ENCODE assay signal across 29 cellular contexts in genomic region chr3:164179110-164179774, GRCh38.
"Had no signal": no experiment of that assay in that cellular context is flagged by ENCODE, and none has a peak within 500 bp of the region (broad histone marks: within the 10 kb centered on the region; RNA-seq: fewer than 3 reads in every experiment).

No MANE protein-coding gene starts in this region.

- H3K27ac ChIP-seq: colonic mucosa, epithelial cell of prostate, gastroesophageal sphincter, heart left ventricle, hepatocyte, lower lobe of right lung, neutrophil, parathyroid adenoma, prostate gland, right atrium auricular region, skin epidermis, suprapubic skin, transverse colon had no signal

- H3K4me3 Mint-ChIP-seq: central memory CD8-positive, alpha-beta T cell; dendritic cell treated with granulocyte-macrophage colony-stimulating factor and Interleukin-4, amounts not matched to agents 40 ng/mL and 50 ng/mL, for 4 days; endodermal cell; naive B cell; natural killer cell treated with Interleukin-12 subunit alpha and Interleukin-12 subunit beta and Interleukin-15 and Interleukin-18, amount 100 ng/mL, for 72 hours; neural crest cell; stimulated activated naive CD8-positive, alpha-beta T cell treated with anti-CD3 and anti-CD28 coated beads, Interleukin-15, amount 100 ng/mL, for 72 hours had no signal

- H3K4me1 ChIP-seq: colonic mucosa, gastroesophageal sphincter, heart left ventricle, lower lobe of right lung, parathyroid adenoma, prostate gland, right atrium auricular region, suprapubic skin, transverse colon had no signal

- ATAC-seq: esophagus mucosa; gastroesophageal sphincter; heart left ventricle; left colon; left ventricle myocardium superior; lower lobe of right lung; natural killer cell treated with Interleukin-12 subunit alpha and Interleukin-12 subunit beta and Interleukin-15 and Interleukin-18, amount 100 ng/mL, for 72 hours; stimulated activated naive CD8-positive, alpha-beta T cell treated with anti-CD3 and anti-CD28 coated beads, Interleukin-15, amount 100 ng/mL, for 72 hours had no signal

- DNase-seq: colonic mucosa; effector CD8-positive, alpha-beta T cell; endodermal cell; foreskin fibroblast; heart left ventricle; kidney glomerular epithelial cell; left colon; left ventricle myocardium superior; lower lobe of right lung; naive B cell; stimulated activated CD4-positive, alpha-beta T cell treated with anti-CD3 and anti-CD28 coated beads, Interleukin-15, amount 100 ng/mL, for 24 hours; stimulated activated CD4-positive, alpha-beta T cell treated with anti-CD3 and anti-CD28 coated beads, Interleukin-2, amount 100 ng/mL, for 48 hours; stimulated activated naive CD4-positive, alpha-beta T cell; stimulated activated naive CD8-positive, alpha-beta T cell treated with anti-CD3 and anti-CD28 coated beads, Interleukin-15, amount 100 ng/mL, for 72 hours; transverse colon had no signal

- H3K27me3 Mint-ChIP-seq: central memory CD8-positive, alpha-beta T cell; dendritic cell treated with granulocyte-macrophage colony-stimulating factor and Interleukin-4, amounts not matched to agents 40 ng/mL and 50 ng/mL, for 4 days; naive B cell; natural killer cell treated with Interleukin-12 subunit alpha and Interleukin-12 subunit beta and Interleukin-15 and Interleukin-18, amount 100 ng/mL, for 72 hours; stimulated activated naive CD8-positive, alpha-beta T cell treated with anti-CD3 and anti-CD28 coated beads, Interleukin-15, amount 100 ng/mL, for 72 hours had no signal

- H3K27ac Mint-ChIP-seq: dendritic cell treated with granulocyte-macrophage colony-stimulating factor and Interleukin-4, amounts not matched to agents 40 ng/mL and 50 ng/mL, for 4 days; naive B cell; natural killer cell treated with Interleukin-12 subunit alpha and Interleukin-12 subunit beta and Interleukin-15 and Interleukin-18, amount 100 ng/mL, for 72 hours; stimulated activated naive CD8-positive, alpha-beta T cell treated with anti-CD3 and anti-CD28 coated beads, Interleukin-15, amount 100 ng/mL, for 72 hours had no signal

- H3K9me3 ChIP-seq: colonic mucosa, lower lobe of right lung, neutrophil, prostate gland, right atrium auricular region, transverse colon had no signal

- H3K36me3 Mint-ChIP-seq: naive B cell had no signal

- H3K4me3 ChIP-seq: colonic mucosa, gastroesophageal sphincter, heart left ventricle, hepatocyte, lower lobe of right lung, prostate gland, right atrium auricular region, skin epidermis, suprapubic skin, transverse colon had no signal

- H3K4me1 Mint-ChIP-seq: central memory CD8-positive, alpha-beta T cell; endodermal cell; naive B cell; neural crest cell; stimulated activated naive CD8-positive, alpha-beta T cell treated with anti-CD3 and anti-CD28 coated beads, Interleukin-15, amount 100 ng/mL, for 72 hours had no signal

- H3K36me3 ChIP-seq: colonic mucosa, gastroesophageal sphincter, heart left ventricle, lower lobe of right lung, neutrophil, prostate gland, right atrium auricular region, suprapubic skin, transverse colon had no signal

- H3K27me3 ChIP-seq: colonic mucosa, gastroesophageal sphincter, heart left ventricle, hepatocyte, neutrophil, right atrium auricular region, suprapubic skin, transverse colon had no signal
